10 cellular contexts compared by ENCODE assay signal in genomic region chr2:105576050-105576439, GRCh38.
A peak's percentile ranks its signal among the peaks of the same experiment; 100 is the strongest.
DNase-seq lines count a peak whose midpoint lies in the region; TF ChIP-seq lines count a peak whose summit lies in the region.
"Had no signal": no experiment of that assay in that cellular context is flagged by ENCODE, and none has a peak within 500 bp of the region (broad histone marks: within the 10 kb centered on the region; RNA-seq: fewer than 3 reads in every experiment).

No MANE protein-coding gene starts in this region.

- H3K36me3 ChIP-seq in OCI-LY3 (replicated peaks; ENCODE audit: low read depth, low read length) (no peaks in the 10 kb centered on the region), parathyroid adenoma (ENCODE audit: control insufficient read depth, insufficient read depth, low read length) (no peaks in the 10 kb centered on the region)

- H2AFZ ChIP-seq in OCI-LY3 (ENCODE audit: low read depth, low read length) (no peak overlapping the region), parathyroid adenoma (peak overlapping the region; percentile 76)

- H3K27me3 ChIP-seq in OCI-LY3 (ENCODE audit: low read depth, low read length) (peaks cover 40% of the 10 kb centered on the region), dorsolateral prefrontal cortex (no peaks in the 10 kb centered on the region), parathyroid adenoma (ENCODE audit: control insufficient read depth, insufficient read depth, low read length) (no peaks in the 10 kb centered on the region)

- no peak overlapping the region for H3K9ac ChIP-seq in OCI-LY3 (ENCODE audit: low read length)
- no peak overlapping the region for H3K9ac ChIP-seq in parathyroid adenoma

- H3K9me3 ChIP-seq in OCI-LY3 (ENCODE audit: insufficient read depth, low read length) (no peaks in the 10 kb centered on the region), parathyroid adenoma (ENCODE audit: control insufficient read depth, low read length) (no peaks in the 10 kb centered on the region)

- H3K9me3 Mint-ChIP-seq in T-helper 1 cell treated with Interleukin-12 subunit alpha and Interleukin-12 subunit beta and Interleukin-4 antibody, amounts not matched to agents 30 μg/mL and 1 μg/mL, for 36 hours, result no peaks in the 10 kb centered on the region

- DNase-seq in T-helper 1 cell, result no peak
- DNase-seq in dorsolateral prefrontal cortex, result no peak
- no peak for DNase-seq in NCI-H345 treated with DMSO at 0.1 percent for 48 hours (lab: John Stamatoyannopoulos, UW; ENCODE audit: unreplicated experiment)
- no peak for DNase-seq in NCI-H774 (lab: John Stamatoyannopoulos, UW)
- no peak for DNase-seq in SW 1271 (lab: John Stamatoyannopoulos, UW)

- no peaks in the 10 kb centered on the region for H3K36me3 Mint-ChIP-seq in T-helper 1 cell treated with Interleukin-12 subunit alpha and Interleukin-12 subunit beta and Interleukin-4 antibody, amounts not matched to agents 30 μg/mL and 1 μg/mL, for 36 hours (ENCODE audit: low read depth)

- peaks cover 9% of the 10 kb centered on the region for H3K4me1 ChIP-seq in OCI-LY3 (ENCODE audit: low read length)
- H3K4me1 ChIP-seq in parathyroid adenoma, result peaks cover 5% of the 10 kb centered on the region

- no peak overlapping the region for H3K4me3 Mint-ChIP-seq in T-helper 1 cell treated with Interleukin-12 subunit alpha and Interleukin-12 subunit beta and Interleukin-4 antibody, amounts not matched to agents 30 μg/mL and 1 μg/mL, for 36 hours

- H4K20me1 ChIP-seq in OCI-LY3 (ENCODE audit: insufficient read depth, low read length), result peaks cover 4% of the 10 kb centered on the region; the same call in 1 of the 2 replicates

- H3K27ac ChIP-seq in OCI-LY3 (ENCODE audit: low read length) (no peak overlapping the region), dorsolateral prefrontal cortex (peak overlapping the region in 43 of 59 donors; percentile 1 to 92 (median 63)), parathyroid adenoma (no peak overlapping the region)
- H3K27ac ChIP-seq: 22Rv1, HL-60 had no signal

- H3K4me3 ChIP-seq in OCI-LY3 (ENCODE audit: low read length) (no peak overlapping the region), dorsolateral prefrontal cortex (no peak overlapping the region), parathyroid adenoma (ENCODE audit: low read depth, low read length) (no peak overlapping the region)

- H3K27ac Mint-ChIP-seq in T-helper 1 cell treated with Interleukin-12 subunit alpha and Interleukin-12 subunit beta and Interleukin-4 antibody, amounts not matched to agents 30 μg/mL and 1 μg/mL, for 36 hours, result peak overlapping the region; percentile 58

- peaks cover 9% of the 10 kb centered on the region for H3K27me3 Mint-ChIP-seq in T-helper 1 cell treated with Interleukin-12 subunit alpha and Interleukin-12 subunit beta and Interleukin-4 antibody, amounts not matched to agents 30 μg/mL and 1 μg/mL, for 36 hours (ENCODE audit: low read depth)

- peaks cover 13% of the 10 kb centered on the region for H3K4me1 Mint-ChIP-seq in T-helper 1 cell treated with Interleukin-12 subunit alpha and Interleukin-12 subunit beta and Interleukin-4 antibody, amounts not matched to agents 30 μg/mL and 1 μg/mL, for 36 hours (ENCODE audit: low read depth)

- 0 out of 2 replicates have a peak overlapping the region, but pooled peaks have one; percentile 8 for H3K4me2 ChIP-seq in OCI-LY3 (ENCODE audit: low read length)
- no peak overlapping the region for H3K4me2 ChIP-seq in parathyroid adenoma (ENCODE audit: low read length)

- H3K79me2 ChIP-seq in OCI-LY3 (ENCODE audit: low read length) (no peaks in the 10 kb centered on the region), parathyroid adenoma (no peaks in the 10 kb centered on the region)

- intact Hi-C loops in dorsolateral prefrontal cortex (cut with DNase I), result loop anchor here (5.0 to 10.0 kb wide), 4 partner anchors 166 to 519 kb away; partner anchors contain the start of gene NCK2 (in 2 of the 2)

- TF ChIP-seq CTCF in OCI-LY3 (IDR thresholded peaks at IDR 0.05; ENCODE audit: low read depth, low read length) (no peak), dorsolateral prefrontal cortex (IDR thresholded peaks at IDR 0.05 in 54 of 56, conservative IDR thresholded peaks at IDR 0.05 in 2 of 56; ENCODE audit: low read depth in 1 of 56, partially characterized antibody in 56 of 56) (no peak), parathyroid adenoma (IDR thresholded peaks at IDR 0.05) (no peak)

Comparison
In these comparisons a context has a peak if more than half of its experiments do, and no peak if none do; other contexts are left out.
1. H3K27ac ChIP-seq: peak in dorsolateral prefrontal cortex (43 of 59); none in OCI-LY3 (single experiment) and parathyroid adenoma (single experiment).